In the genomic region with DNA sequence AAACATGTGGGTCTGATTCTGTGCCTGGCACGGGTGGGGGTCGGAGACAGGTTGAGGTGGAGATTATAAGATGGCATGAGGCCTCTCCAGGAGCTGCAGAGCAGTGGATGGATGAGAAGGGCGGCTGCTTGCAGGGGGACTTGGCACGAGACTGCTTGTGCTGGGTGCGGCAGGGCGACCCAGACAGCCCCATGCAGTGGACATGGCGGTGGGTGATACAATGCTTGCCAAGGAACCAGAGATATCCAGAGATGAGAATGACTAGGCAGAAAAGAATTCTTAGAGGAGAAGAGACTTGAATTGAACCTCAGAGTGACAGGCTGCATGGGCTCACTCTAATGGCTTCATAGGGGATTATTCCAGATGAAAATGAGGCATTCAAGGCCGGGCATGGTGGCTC, we compare ENCODE assay signal across 1 cellular context.
TF ChIP-seq lines count a peak whose summit lies in the region.

No MANE protein-coding gene starts in this region.

TF ChIP-seq in H1, 55 proteins besides CTCF, POLR2A, EP300 and RAD21:
- TF ChIP-seq, protein P1, sequence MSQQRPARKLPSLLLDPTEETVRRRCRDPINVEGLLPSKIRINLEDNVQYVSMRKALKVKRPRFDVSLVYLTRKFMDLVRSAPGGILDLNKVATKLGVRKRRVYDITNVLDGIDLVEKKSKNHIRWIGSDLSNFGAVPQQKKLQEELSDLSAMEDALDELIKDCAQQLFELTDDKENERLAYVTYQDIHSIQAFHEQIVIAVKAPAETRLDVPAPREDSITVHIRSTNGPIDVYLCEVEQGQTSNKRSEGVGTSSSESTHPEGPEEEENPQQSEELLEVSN (IDR thresholded peaks at IDR 0.05), result no peak
- no peak for TF ChIP-seq MAFK (IDR thresholded peaks at IDR 0.05; ENCODE audit: low read depth, low read length)
- no peak for TF ChIP-seq POU5F1 (IDR thresholded peaks at IDR 0.05; ENCODE audit: low read depth, low read length)
- TF ChIP-seq POLR2AphosphoS5 (IDR thresholded peaks at IDR 0.05; ENCODE audit: low read depth, low read length), result no peak
- TF ChIP-seq ZNF274 (IDR thresholded peaks at IDR 0.05; ENCODE audit: borderline replicate concordance, extremely low read depth, low read length), result no peak
- no peak for TF ChIP-seq JUN (IDR thresholded peaks at IDR 0.05; ENCODE audit: low read depth, low read length)
- TF ChIP-seq HDAC2 (IDR thresholded peaks at IDR 0.05; ENCODE audit: borderline replicate concordance in 1 of 2, low read depth in 2 of 2, low read length in 2 of 2), result no peak
- TF ChIP-seq SP1 (IDR thresholded peaks at IDR 0.05; ENCODE audit: low read depth, low read length), result no peak
- TF ChIP-seq CHD1 (IDR thresholded peaks at IDR 0.05; ENCODE audit: low read depth, low read length), result no peak
- TF ChIP-seq, protein P2, sequence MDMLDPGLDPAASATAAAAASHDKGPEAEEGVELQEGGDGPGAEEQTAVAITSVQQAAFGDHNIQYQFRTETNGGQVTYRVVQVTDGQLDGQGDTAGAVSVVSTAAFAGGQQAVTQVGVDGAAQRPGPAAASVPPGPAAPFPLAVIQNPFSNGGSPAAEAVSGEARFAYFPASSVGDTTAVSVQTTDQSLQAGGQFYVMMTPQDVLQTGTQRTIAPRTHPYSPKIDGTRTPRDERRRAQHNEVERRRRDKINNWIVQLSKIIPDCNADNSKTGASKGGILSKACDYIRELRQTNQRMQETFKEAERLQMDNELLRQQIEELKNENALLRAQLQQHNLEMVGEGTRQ (IDR thresholded peaks at IDR 0.05; ENCODE audit: low read length), result no peak
- TF ChIP-seq KDM1A (IDR thresholded peaks at IDR 0.05; ENCODE audit: borderline replicate concordance, low read length), result no peak
- no peak for TF ChIP-seq FOSL1 (IDR thresholded peaks at IDR 0.05; ENCODE audit: insufficient read depth, low read depth, low read length)
- TF ChIP-seq YY1 (IDR thresholded peaks at IDR 0.05; ENCODE audit: low read depth, low read length), result no peak
- TF ChIP-seq CTBP2 (IDR thresholded peaks at IDR 0.05; ENCODE audit: borderline replicate concordance, insufficient read depth, insufficient read length, low read length), result no peak
- TF ChIP-seq NRF1 (IDR thresholded peaks at IDR 0.05; ENCODE audit: low read depth, low read length), result no peak
- no peak for TF ChIP-seq BRCA1 (IDR thresholded peaks at IDR 0.05; ENCODE audit: low read depth, low read length)
- TF ChIP-seq RNF2 (IDR thresholded peaks at IDR 0.05; ENCODE audit: borderline replicate concordance, low read depth, low read length, missing control alignments, poor library complexity, severe bottlenecking), result no peak
- no peak for TF ChIP-seq SUZ12 (IDR thresholded peaks at IDR 0.05; ENCODE audit: low read length)
- no peak for TF ChIP-seq TBP (IDR thresholded peaks at IDR 0.05; ENCODE audit: low read depth, low read length)
